In genomic region chr17:20010099-20010863, GRCh38 we compare ENCODE assay signal across 8 cellular contexts.
DNase-seq lines count a peak whose midpoint lies in the region; ATAC-seq and TF ChIP-seq lines count a peak whose summit lies in the region.

No MANE protein-coding gene starts in this region.

- TF ChIP-seq CTCF in AG09319 (IDR thresholded peaks at IDR 0.05; ENCODE audit: low read depth, low read length) = peak; percentile 66
- 0 out of 2 replicates have a peak, but pooled peaks have one; percentile 3 for TF ChIP-seq CTCF in GM12875 (IDR thresholded peaks at IDR 0.05; ENCODE audit: borderline replicate concordance, insufficient read depth, low read depth, low read length)

- no peak overlapping the region for H3K27ac Mint-ChIP-seq in activated naive CD8-positive, alpha-beta T cell treated with anti-CD3 and anti-CD28 coated beads, Interleukin-2, amount 50 U/mL, for 24 hours

- DNase-seq in AG09319 (ENCODE audit: extremely low read depth, low read depth) = peak; percentile 19
- peak; percentile 69 for DNase-seq in NCI-H226
- DNase-seq in activated naive CD8-positive, alpha-beta T cell treated with anti-CD3 and anti-CD28 coated beads, Interleukin-2, amount 50 U/mL, for 24 hours = no peak
- DNase-seq in head of caudate nucleus = peak; percentile 44 to 92 (median 75)
- peak in 47 of 56 donors; percentile 8 to 77 (median 48) for DNase-seq in nucleus accumbens (lab: John Stamatoyannopoulos, UW)
- no peak for DNase-seq in activated effector memory CD4-positive, alpha-beta T cell treated with Interleukin-2 at 50 U/mL for 16 hours

- ATAC-seq in activated naive CD8-positive, alpha-beta T cell treated with anti-CD3 and anti-CD28 coated beads, Interleukin-2, amount 50 U/mL, for 24 hours = no peak
- ATAC-seq in GM19035 (IDR thresholded peaks at IDR 0.05; ENCODE audit: unreplicated experiment) = no peak

- peaks cover 12% of the 10 kb centered on the region for H3K4me1 Mint-ChIP-seq in activated naive CD8-positive, alpha-beta T cell treated with anti-CD3 and anti-CD28 coated beads, Interleukin-2, amount 50 U/mL, for 24 hours

- no peaks in the 10 kb centered on the region for H3K9me3 Mint-ChIP-seq in activated naive CD8-positive, alpha-beta T cell treated with anti-CD3 and anti-CD28 coated beads, Interleukin-2, amount 50 U/mL, for 24 hours

- peak overlapping the region; percentile 55 for H3K4me3 ChIP-seq in GM12875 (ENCODE audit: low read depth, low read length)

- no peaks in the 10 kb centered on the region for H3K36me3 Mint-ChIP-seq in activated naive CD8-positive, alpha-beta T cell treated with anti-CD3 and anti-CD28 coated beads, Interleukin-2, amount 50 U/mL, for 24 hours (ENCODE audit: low read depth)

- peaks cover 61% of the 10 kb centered on the region for H3K27me3 Mint-ChIP-seq in activated naive CD8-positive, alpha-beta T cell treated with anti-CD3 and anti-CD28 coated beads, Interleukin-2, amount 50 U/mL, for 24 hours

- H3K4me3 Mint-ChIP-seq in activated naive CD8-positive, alpha-beta T cell treated with anti-CD3 and anti-CD28 coated beads, Interleukin-2, amount 50 U/mL, for 24 hours = peak overlapping the region; percentile 78

- intact Hi-C loops in head of caudate nucleus (cut with DNase I) = loop anchor here (5.0 kb wide), 1 partner anchor 82 kb away; no protein-coding TSS in a partner anchor

Comparison
In these comparisons a context has a peak if more than half of its experiments do, and no peak if none do; other contexts are left out.
1. DNase-seq: peak in AG09319 (single experiment), NCI-H226 (single experiment), head of caudate nucleus (42 of 42) and nucleus accumbens (47 of 56); none in activated naive CD8-positive, alpha-beta T cell treated with anti-CD3 and anti-CD28 coated beads, Interleukin-2, amount 50 U/mL, for 24 hours (single experiment) and activated effector memory CD4-positive, alpha-beta T cell treated with Interleukin-2 at 50 U/mL for 16 hours (single experiment).